ENCODE assay signal across 8 cellular contexts in genomic region chr13:73722120-73722519, GRCh38.
DNase-seq lines count a peak whose midpoint lies in the region; ATAC-seq and TF ChIP-seq lines count a peak whose summit lies in the region.

No MANE protein-coding gene starts in this region.

- WGBS in thyroid gland, 2 donors = 71 to 73% methylated on average over 1 of the region's 1 CpG

- H3K27ac ChIP-seq in iPS-20b (ENCODE audit: low read length) (peak overlapping the region; percentile 67), thyroid gland (no peak overlapping the region)

- TF ChIP-seq CTCF in AG10803 (conservative IDR thresholded peaks at IDR 0.05; ENCODE audit: low read length) = peak; percentile 56
- no peak for TF ChIP-seq CTCF in thyroid gland (IDR thresholded peaks at IDR 0.05)

- H3K4me1 ChIP-seq in iPS-20b (ENCODE audit: insufficient read depth, low read length) (peaks cover 30% of the 10 kb centered on the region; the same call in 1 of the 2 replicates), thyroid gland (no peaks in the 10 kb centered on the region)

- ATAC-seq in GM18502 (IDR thresholded peaks at IDR 0.05; ENCODE audit: poor library complexity, unreplicated experiment) (peak; percentile 98), HG02885 (IDR thresholded peaks at IDR 0.05; ENCODE audit: poor library complexity, unreplicated experiment) (peak; percentile 75)

- H3K27me3 ChIP-seq in iPS-20b (ENCODE audit: insufficient read depth, low read length) = no peaks in the 10 kb centered on the region
- no peaks in the 10 kb centered on the region for H3K27me3 ChIP-seq in thyroid gland

- DNase-seq in AG10803 (ENCODE audit: low read depth) (peak; percentile 36), RPMI7951 (ENCODE audit: low read depth) (peak; percentile 55), thyroid gland (no peak), CD1c-positive myeloid dendritic cell (ENCODE audit: extremely low spot score) (no peak), ecto neural progenitor cell (ENCODE audit: low spot score) (no peak)

- H3K9ac ChIP-seq in iPS-20b (ENCODE audit: low read depth, low read length) = peak overlapping the region; percentile 47; the same call in 1 of the 2 replicates

- H3K4me3 ChIP-seq in AG10803 (ENCODE audit: low read length) (no peak overlapping the region), iPS-20b (ENCODE audit: low read length) (peak overlapping the region; percentile 57; the same call in 1 of the 2 replicates), thyroid gland (replicated peaks in 1 of 3) (no peak overlapping the region)

- intact Hi-C loops in thyroid gland (cut with DNase I) = no loop called here

- H3K36me3 ChIP-seq in iPS-20b (ENCODE audit: insufficient read depth, low read depth, low read length) (no peaks in the 10 kb centered on the region), thyroid gland (no peaks in the 10 kb centered on the region)

- H3K9me3 ChIP-seq in iPS-20b (ENCODE audit: insufficient read depth, low read depth, low read length) (no peaks in the 10 kb centered on the region), thyroid gland (no peaks in the 10 kb centered on the region)

- TF ChIP-seq POLR2A in thyroid gland (IDR thresholded peaks at IDR 0.05) = no peak

Comparison
In these comparisons a context has a peak if more than half of its experiments do, and no peak if none do; other contexts are left out.
1. DNase-seq: peak in AG10803 (single experiment) and RPMI7951 (single experiment); none in thyroid gland (0 of 2), CD1c-positive myeloid dendritic cell (single experiment) and ecto neural progenitor cell (single experiment).